1 cellular context compared by ENCODE assay signal in genomic region chr10:67764012-67764822, GRCh38.
A peak's percentile ranks its signal among the peaks of the same experiment; 100 is the strongest.
TF ChIP-seq lines count a peak whose summit lies in the region.

No MANE protein-coding gene starts in this region.

TF ChIP-seq in K562, 482 proteins besides CTCF, POLR2A, EP300 and RAD21 (continued from another document and continues in another):
- TF ChIP-seq ELK3 (CRISPR knock-in tag; IDR thresholded peaks at IDR 0.05) (0 out of 2 replicates have a peak, but pooled peaks have one; percentile 74), ZNF165 (CRISPR knock-in tag; IDR thresholded peaks at IDR 0.05; ENCODE audit: borderline replicate concordance) (peak; percentile 72; the same call in 1 of the 2 replicates), ZNF584 (CRISPR knock-in tag; IDR thresholded peaks at IDR 0.05; ENCODE audit: low read depth) (no peak), CREB1 (IDR thresholded peaks at IDR 0.05) (peak; percentile 58), CREB1 (CRISPR knock-in tag; IDR thresholded peaks at IDR 0.05) (peak; percentile 73), ZNF253 (CRISPR knock-in tag; conservative IDR thresholded peaks at IDR 0.05) (no peak), RUNX1 (IDR thresholded peaks at IDR 0.05; ENCODE audit: low read depth) (no peak), ZBTB8A (IDR thresholded peaks at IDR 0.05; ENCODE audit: partially characterized antibody) (peak; percentile 86), HES1 (IDR thresholded peaks at IDR 0.05; ENCODE audit: low read depth) (0 out of 2 replicates have a peak, but pooled peaks have one; percentile 44), ZBTB5 (IDR thresholded peaks at IDR 0.05) (peak; percentile 78; the same call in 1 of the 2 replicates), ZNF274 (IDR thresholded peaks at IDR 0.05; ENCODE audit: borderline replicate concordance, low read depth, low read length) (no peak), PRMT5 (CRISPR knock-in tag; IDR thresholded peaks at IDR 0.05) (no peak), STAT5A (IDR thresholded peaks at IDR 0.05; ENCODE audit: borderline replicate concordance, low read length) (no peak; the same call in 1 of the 2 replicates), ZNF778 (CRISPR knock-in tag; IDR thresholded peaks at IDR 0.05) (no peak), SNRNP70 (optimal IDR thresholded peaks at IDR 0.05; ENCODE audit: low read depth, low read length) (no peak), ZNF707 (CRISPR knock-in tag; conservative IDR thresholded peaks at IDR 0.05) (0 out of 2 replicates have a peak, but pooled peaks have one; percentile 27), SMC3 (conservative IDR thresholded peaks at IDR 0.05; ENCODE audit: insufficient read depth, low read depth, low read length) (no peak), FOXP1 (CRISPR knock-in tag; IDR thresholded peaks at IDR 0.05) (peak; percentile 62; the same call in 1 of the 2 replicates), RBM15 (IDR thresholded peaks at IDR 0.05; ENCODE audit: insufficient read depth, low read length) (no peak), NFE2 (IDR thresholded peaks at IDR 0.05; ENCODE audit: low read depth) (no peak), POLR2H (tag; IDR thresholded peaks at IDR 0.05; ENCODE audit: low read depth) (peak; percentile 100), FOXA3 (CRISPR knock-in tag; conservative IDR thresholded peaks at IDR 0.05 in 1 of 2, IDR thresholded peaks at IDR 0.05 in 1 of 2) (peak; percentile 9 to 43; a peak in 1 of 4 replicates), ZNF512 (tag; IDR thresholded peaks at IDR 0.05) (no peak; the same call in 1 of the 2 replicates), NR2C2 (CRISPR knock-in tag; IDR thresholded peaks at IDR 0.05) (no peak), NR2C2 (tag; IDR thresholded peaks at IDR 0.05) (no peak), ZNF589 (CRISPR knock-in tag; IDR thresholded peaks at IDR 0.05; ENCODE audit: low read depth) (no peak; the same call in 1 of the 2 replicates), MCM7 (IDR thresholded peaks at IDR 0.05) (no peak), MBD2 (IDR thresholded peaks at IDR 0.05; ENCODE audit: borderline replicate concordance, low read depth) (peak; percentile 34; the same call in 1 of the 2 replicates), ZBTB9 (CRISPR knock-in tag; IDR thresholded peaks at IDR 0.05) (0 out of 2 replicates have a peak, but pooled peaks have one; percentile 55), ZFP91 (CRISPR knock-in tag; IDR thresholded peaks at IDR 0.05) (no peak), GMEB1 (CRISPR knock-in tag; IDR thresholded peaks at IDR 0.05) (no peak; the same call in 1 of the 2 replicates), MTA1 (IDR thresholded peaks at IDR 0.05; ENCODE audit: borderline replicate concordance) (peak; percentile 34; the same call in 1 of the 2 replicates), ZNF740 (CRISPR knock-in tag; IDR thresholded peaks at IDR 0.05) (no peak), ZNF740 (tag; IDR thresholded peaks at IDR 0.05) (peak in 1 of 2 experiments; percentile 53; a peak in 1 of 4 replicates), ZNF444 (CRISPR knock-in tag; IDR thresholded peaks at IDR 0.05) (peak; percentile 48; the same call in 1 of the 2 replicates), ZNF232 (CRISPR knock-in tag; IDR thresholded peaks at IDR 0.05) (0 out of 2 replicates have a peak, but pooled peaks have one; percentile 59), PML (IDR thresholded peaks at IDR 0.05; ENCODE audit: low read length) (no peak; the same call in 1 of the 2 replicates), ZNF586 (CRISPR knock-in tag; conservative IDR thresholded peaks at IDR 0.05) (0 out of 2 replicates have a peak, but pooled peaks have one; percentile 58), MYNN (IDR thresholded peaks at IDR 0.05) (peak; percentile 68; the same call in 1 of the 2 replicates), MYNN (CRISPR knock-in tag; IDR thresholded peaks at IDR 0.05) (no peak), KAT2B (IDR thresholded peaks at IDR 0.05; ENCODE audit: low read depth, low read length) (no peak), SUPT5H (IDR thresholded peaks at IDR 0.05) (no peak), ZNF77 (CRISPR knock-in tag; IDR thresholded peaks at IDR 0.05) (no peak), TAF7 (tag; IDR thresholded peaks at IDR 0.05) (no peak), HMGXB4 (CRISPR knock-in tag; IDR thresholded peaks at IDR 0.05) (peak; percentile 99), ZNF696 (CRISPR knock-in tag; conservative IDR thresholded peaks at IDR 0.05) (no peak), POLR2G (IDR thresholded peaks at IDR 0.05; ENCODE audit: low read depth, low read length) (peak; percentile 73), PHF20 (IDR thresholded peaks at IDR 0.05; ENCODE audit: partially characterized antibody) (no peak), ZNF280A (IDR thresholded peaks at IDR 0.05; ENCODE audit: low read depth, partially characterized antibody) (no peak), EGR1 (conservative IDR thresholded peaks at IDR 0.05) (peak; percentile 26; the same call in 1 of the 2 replicates), HDAC2 (IDR thresholded peaks at IDR 0.05) (peak; percentile 27; the same call in 1 of the 2 replicates), NCOA2 (IDR thresholded peaks at IDR 0.05; ENCODE audit: partially characterized antibody in 2 of 2) (peak in 1 of 2 experiments; percentile 70), ELK1 (CRISPR knock-in tag; IDR thresholded peaks at IDR 0.05) (no peak), XRCC4 (IDR thresholded peaks at IDR 0.05; ENCODE audit: extremely low read depth, insufficient read depth, insufficient read length) (no peak), ZNF695 (CRISPR knock-in tag; IDR thresholded peaks at IDR 0.05) (no peak), CAMTA2 (CRISPR knock-in tag; conservative IDR thresholded peaks at IDR 0.05) (no peak), KDM4B (IDR thresholded peaks at IDR 0.05; ENCODE audit: borderline replicate concordance in 2 of 2, low read depth in 1 of 2) (0 out of 4 replicates have a peak, but pooled peaks of 1 of the 2 experiments have one; percentile 63)
